In genomic region chr2:191013876-191014652, GRCh38 we compare ENCODE assay signal across 8 cellular contexts. TPM values are rescaled to one million over a fixed set of nuclear protein-coding genes. Genes with fewer than 3 reads are reported as not detected.
DNase-seq lines count a peak whose midpoint lies in the region; ATAC-seq, FAIRE-seq and TF ChIP-seq lines count a peak whose summit lies in the region.

TSS of gene STAT1 (minus strand) at chr2:191014171. CDS start at chr2:191010003, 4,168 bp downstream.

- DNase-seq in NCI-H1092 (lab: John Stamatoyannopoulos, UW) (peak; percentile 87), SKM-1 (lab: John Stamatoyannopoulos, UW; ENCODE audit: unreplicated experiment) (peak; percentile 77), Right ventricle myocardium superior (peak; percentile 96), pancreas (peak; percentile 90 to 98 (median 94)), tibial artery (peak; percentile 89 to 95)
- DNase-seq in activated naive CD8-positive, alpha-beta T cell treated with anti-CD3 and anti-CD28 coated beads, Interleukin-2, amount 10 ng/mL, durations not matched to agents 7 days and 5 days, result peak; percentile 100

- H3K27me3 Mint-ChIP-seq in activated naive CD8-positive, alpha-beta T cell treated with anti-CD3 and anti-CD28 coated beads, Interleukin-2, amount 10 ng/mL, durations not matched to agents 7 days and 5 days, result no peaks in the 10 kb centered on the region

- TF ChIP-seq CTCF in pancreas (IDR thresholded peaks at IDR 0.05) (peak in 1 of 4 donors; percentile 7), tibial artery (IDR thresholded peaks at IDR 0.05) (peak; percentile 10 to 52)

- H3K36me3 ChIP-seq in pancreas (no peaks in the 10 kb centered on the region), tibial artery (peaks cover 0 to 6% (median 0%) of the 10 kb centered on the region in 3 donors)

- ATAC-seq in HG02610 (IDR thresholded peaks at IDR 0.05; ENCODE audit: unreplicated experiment) (peak; percentile 84), Right ventricle myocardium superior (ENCODE audit: poor library complexity) (peak; percentile 99), pancreas (peak; percentile 97 to 99 (median 98))
- peak; percentile 87 for ATAC-seq in activated naive CD8-positive, alpha-beta T cell treated with anti-CD3 and anti-CD28 coated beads, Interleukin-2, amount 10 ng/mL, durations not matched to agents 7 days and 5 days (ENCODE audit: low read depth)

- peaks cover 6% of the 10 kb centered on the region for H3K9me3 Mint-ChIP-seq in activated naive CD8-positive, alpha-beta T cell treated with anti-CD3 and anti-CD28 coated beads, Interleukin-2, amount 10 ng/mL, durations not matched to agents 7 days and 5 days

- peak within 1 kb of the TSS; percentile 63 to 95 (median 90) for H3K27ac ChIP-seq in pancreas
- H3K27ac ChIP-seq in tibial artery, result peak within 1 kb of the TSS; percentile 83 to 87

- H3K27ac Mint-ChIP-seq in activated naive CD8-positive, alpha-beta T cell treated with anti-CD3 and anti-CD28 coated beads, Interleukin-2, amount 10 ng/mL, durations not matched to agents 7 days and 5 days, result no peak within 1 kb of the TSS

- no peak for FAIRE-seq in pancreas (lab: Jason Lieb, UNC)

- POLR2A ChIA-PET in activated naive CD8-positive, alpha-beta T cell treated with anti-CD3 and anti-CD28 coated beads, Interleukin-2, amount 10 ng/mL, durations not matched to agents 7 days and 5 days (lab: Charles Lee), result interaction anchor here (0.6 to 7.3 kb wide), 21 partner anchors 11 to 603 kb away, joined by 3 to 125 read pairs (median 4); partner anchors contain the start of genes GLS and STAT4

- 0 to 1% methylated on average over 73 to 74 of the region's 74 CpGs for WGBS in pancreas, 2 donors

- H3K27me3 ChIP-seq in pancreas (no peaks in the 10 kb centered on the region), tibial artery (no peaks in the 10 kb centered on the region)

- no peaks in the 10 kb centered on the region for H3K9me3 ChIP-seq in pancreas
- H3K9me3 ChIP-seq in tibial artery, result no peaks in the 10 kb centered on the region

- peak; percentile 100 for TF ChIP-seq POLR2A in GM10847 (IDR thresholded peaks at IDR 0.05; ENCODE audit: extremely low read depth, insufficient read length)

- peaks cover 24% of the 10 kb centered on the region for H3K36me3 Mint-ChIP-seq in activated naive CD8-positive, alpha-beta T cell treated with anti-CD3 and anti-CD28 coated beads, Interleukin-2, amount 10 ng/mL, durations not matched to agents 7 days and 5 days

- no peak within 1 kb of the TSS for H3K4me3 Mint-ChIP-seq in activated naive CD8-positive, alpha-beta T cell treated with anti-CD3 and anti-CD28 coated beads, Interleukin-2, amount 10 ng/mL, durations not matched to agents 7 days and 5 days

- peak within 1 kb of the TSS; percentile 85 to 94 (median 88) for H3K4me3 ChIP-seq in pancreas
- H3K4me3 ChIP-seq in tibial artery, result peak within 1 kb of the TSS; percentile 73

- H3K4me1 Mint-ChIP-seq in activated naive CD8-positive, alpha-beta T cell treated with anti-CD3 and anti-CD28 coated beads, Interleukin-2, amount 10 ng/mL, durations not matched to agents 7 days and 5 days, result peaks cover 35% of the 10 kb centered on the region

- intact Hi-C loops in Right ventricle myocardium superior (cut with DNase I) (no loop called here), pancreas (cut with DNase I) (loop anchor here in 1 of 3 donors (10.0 kb wide), 1 partner anchor 159 kb away; no protein-coding TSS in a partner anchor), tibial artery (cut with DNase I; ENCODE audit: low total_unique reads) (loop anchor here (5.0 kb wide), 1 partner anchor 162 kb away; no protein-coding TSS in a partner anchor)

- H3K4me1 ChIP-seq in pancreas, result peaks cover 4 to 21% (median 6%) of the 10 kb centered on the region in 3 donors
- peaks cover 0 to 33% (median 16%) of the 10 kb centered on the region in 4 donors for H3K4me1 ChIP-seq in tibial artery

RNA-seq across cellular contexts. Expression of gene STAT1, which starts in this region (rescaled TPM):
- total RNA-seq in activated naive CD8-positive, alpha-beta T cell treated with anti-CD3 and anti-CD28 coated beads, Interleukin-2, amount 10 ng/mL, durations not matched to agents 7 days and 5 days, result 100 to 1,000 TPM; 544 to 571 TPM
- total RNA-seq in Right ventricle myocardium superior, result 31.5 TPM
- total RNA-seq in pancreas, result 10 to 100 TPM; 16.5 to 51.8 (median 28.6) TPM
- polyA plus RNA-seq in pancreas, result 10 to 100 TPM in 1 of 2 donors, 1 to 10 TPM in 1; 8.2 to 18.2 TPM

Comparison
In these comparisons a context has a peak if more than half of its experiments do, and no peak if none do; other contexts are left out.
1. Peak in every context shown above with its lines: DNase-seq, ATAC-seq, H3K4me3 ChIP-seq and H3K27ac ChIP-seq.
2. RNA of gene STAT1 (total RNA-seq): 544 to 571 TPM in activated naive CD8-positive, alpha-beta T cell treated with anti-CD3 and anti-CD28 coated beads, Interleukin-2, amount 10 ng/mL, durations not matched to agents 7 days and 5 days; 31.5 TPM in Right ventricle myocardium superior (single experiment) and 16.5 to 51.8 TPM in pancreas; every median in the first group is over 10 times any median in the second.